ENCODE assay signal across 1 cellular context in the genomic region with DNA sequence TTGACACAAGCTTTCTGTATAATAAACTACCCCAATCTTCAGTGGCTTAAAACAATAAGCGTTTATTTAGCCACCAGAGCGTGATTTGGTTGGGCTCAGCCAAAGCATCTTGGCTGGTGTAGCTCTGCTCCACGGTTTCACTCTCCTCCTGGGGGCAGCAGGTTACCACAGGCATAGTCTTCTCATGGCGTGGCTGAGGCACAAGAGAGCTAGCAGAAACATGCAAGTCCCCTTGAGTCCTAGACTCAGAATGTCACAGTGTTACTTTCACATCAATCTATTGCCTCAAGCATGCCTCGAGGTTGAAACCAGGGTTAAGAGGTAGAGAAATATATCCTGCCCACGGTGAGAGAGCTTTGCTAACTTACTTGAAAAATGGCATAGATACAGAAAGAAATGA.
TF ChIP-seq lines count a peak whose summit lies in the region.

No MANE protein-coding gene starts in this region.

TF ChIP-seq in HepG2, 621 proteins besides CTCF, POLR2A, EP300 and RAD21:
- no peak for TF ChIP-seq PAX8 (CRISPR knock-in tag; IDR thresholded peaks at IDR 0.05; ENCODE audit: borderline replicate concordance)
- TF ChIP-seq, protein P1, sequence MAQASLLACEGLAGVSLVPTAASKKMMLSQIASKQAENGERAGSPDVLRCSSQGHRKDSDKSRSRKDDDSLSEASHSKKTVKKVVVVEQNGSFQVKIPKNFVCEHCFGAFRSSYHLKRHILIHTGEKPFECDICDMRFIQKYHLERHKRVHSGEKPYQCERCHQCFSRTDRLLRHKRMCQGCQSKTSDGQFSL (CRISPR knock-in tag; IDR thresholded peaks at IDR 0.05), result no peak
- TF ChIP-seq PCBP2 (optimal IDR thresholded peaks at IDR 0.05; ENCODE audit: low read depth, low read length, poor library complexity, severe bottlenecking), result no peak
